In genomic region chr10:96370575-96371157, GRCh38 we compare ENCODE assay signal across 8 cellular contexts. TPM values are rescaled to one million over a fixed set of nuclear protein-coding genes. Genes with fewer than 3 reads are reported as not detected.
DNase-seq lines count a peak whose midpoint lies in the region; ATAC-seq and TF ChIP-seq lines count a peak whose summit lies in the region.

No MANE protein-coding gene starts in this region.

- DNase-seq in NCI-H510A treated with DMSO at 0.1 percent for 48 hours (lab: John Stamatoyannopoulos, UW), result peak; percentile 59
- DNase-seq in NCI-H510A (lab: John Stamatoyannopoulos, UW), result no peak
- peak; percentile 41 for DNase-seq in NCI-H146 (lab: John Stamatoyannopoulos, UW)
- peak; percentile 51 for DNase-seq in colonic mucosa
- no peak for DNase-seq in lower lobe of right lung
- peak; percentile 15 for DNase-seq in stimulated activated CD8-positive, alpha-beta memory T cell treated with anti-CD3 and anti-CD28 coated beads, Interleukin-4, amount 100 ng/mL, for 24 hours (ENCODE audit: low read depth)

- intact Hi-C loops in colonic mucosa (cut with DNase I) (no loop called here), lower lobe of right lung (cut with DNase I) (no loop called here)

- H3K9me3 ChIP-seq in colonic mucosa (no peaks in the 10 kb centered on the region), lower lobe of right lung (no peaks in the 10 kb centered on the region)

- H3K9ac ChIP-seq in colonic mucosa (ENCODE audit: low read depth in 2 of 2, low read length in 2 of 2), result no peak overlapping the region

- H3K4me1 ChIP-seq in colonic mucosa (no peaks in the 10 kb centered on the region), lower lobe of right lung (peaks cover 10% of the 10 kb centered on the region)

- H3K36me3 ChIP-seq in colonic mucosa, result no peaks in the 10 kb centered on the region
- no peaks in the 10 kb centered on the region for H3K36me3 ChIP-seq in lower lobe of right lung

- ATAC-seq in activated CD4-positive, CD25-positive, alpha-beta regulatory T cell treated with anti-CD3 and anti-CD28 coated beads, Interleukin-2, amount 50 U/mL, for 24 hours, result peak; percentile 26 to 30
- ATAC-seq in lower lobe of right lung (peak; percentile 31 to 48), HG02763 (IDR thresholded peaks at IDR 0.05; ENCODE audit: unreplicated experiment) (no peak)

- H3K4me3 ChIP-seq in colonic mucosa (no peak overlapping the region), lower lobe of right lung (no peak overlapping the region)

- H3K27ac ChIP-seq in colonic mucosa (no peak overlapping the region), lower lobe of right lung (no peak overlapping the region)

- peak; percentile 79 for TF ChIP-seq CTCF in colonic mucosa (IDR thresholded peaks at IDR 0.05)
- peak; percentile 84 for TF ChIP-seq CTCF in lower lobe of right lung (IDR thresholded peaks at IDR 0.05)

- H3K27me3 ChIP-seq in colonic mucosa (no peaks in the 10 kb centered on the region), lower lobe of right lung (ENCODE audit: low read depth) (no peaks in the 10 kb centered on the region)

RNA-seq across cellular contexts. Expression of gene OPALIN, which starts 11.9 kb away (rescaled TPM):
- total RNA-seq in colonic mucosa (not detected), lower lobe of right lung (not detected)

Comparison
In these comparisons a context has a peak if more than half of its experiments do, and no peak if none do; other contexts are left out.
1. DNase-seq: peak in NCI-H510A treated with DMSO at 0.1 percent for 48 hours (single experiment), NCI-H146 (single experiment), colonic mucosa (single experiment) and stimulated activated CD8-positive, alpha-beta memory T cell treated with anti-CD3 and anti-CD28 coated beads, Interleukin-4, amount 100 ng/mL, for 24 hours (single experiment); none in NCI-H510A (single experiment) and lower lobe of right lung (single experiment).